In the genomic region with DNA sequence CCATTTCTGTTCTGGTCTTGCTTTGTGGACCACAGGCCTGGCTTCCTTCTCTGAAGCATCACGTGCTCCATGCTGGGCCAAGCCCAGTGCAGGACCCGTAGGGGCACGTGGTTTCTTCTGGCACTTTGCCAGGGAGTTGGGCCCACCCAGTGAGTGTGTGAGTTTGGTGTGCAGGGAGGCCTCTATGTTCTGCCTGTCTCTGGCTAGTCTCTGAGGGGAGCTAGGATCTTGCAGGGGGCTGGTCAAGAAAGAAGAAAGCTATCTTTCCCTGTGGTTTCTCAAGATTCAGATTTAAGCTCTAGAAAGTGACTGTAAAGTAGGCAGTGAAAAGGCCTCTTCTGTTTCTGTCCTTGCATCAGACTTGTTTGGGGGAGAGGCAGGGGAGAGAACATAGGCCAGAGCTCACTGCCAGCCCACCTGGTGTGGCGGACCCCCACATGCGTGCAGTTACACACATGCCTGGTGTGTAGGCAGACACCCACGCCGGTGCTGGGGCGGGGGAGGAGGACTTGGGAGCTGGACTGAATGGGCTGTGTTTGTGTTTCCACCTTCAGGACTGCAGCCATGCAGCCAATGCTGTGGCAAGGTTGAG, we compare ENCODE assay signal across 1 cellular context.
TF ChIP-seq lines count a peak whose summit lies in the region.

No MANE protein-coding gene starts in this region.

TF ChIP-seq in K562, 482 proteins besides CTCF, POLR2A, EP300 and RAD21 (continued from another document and continues in another):
- TF ChIP-seq, protein P1, sequence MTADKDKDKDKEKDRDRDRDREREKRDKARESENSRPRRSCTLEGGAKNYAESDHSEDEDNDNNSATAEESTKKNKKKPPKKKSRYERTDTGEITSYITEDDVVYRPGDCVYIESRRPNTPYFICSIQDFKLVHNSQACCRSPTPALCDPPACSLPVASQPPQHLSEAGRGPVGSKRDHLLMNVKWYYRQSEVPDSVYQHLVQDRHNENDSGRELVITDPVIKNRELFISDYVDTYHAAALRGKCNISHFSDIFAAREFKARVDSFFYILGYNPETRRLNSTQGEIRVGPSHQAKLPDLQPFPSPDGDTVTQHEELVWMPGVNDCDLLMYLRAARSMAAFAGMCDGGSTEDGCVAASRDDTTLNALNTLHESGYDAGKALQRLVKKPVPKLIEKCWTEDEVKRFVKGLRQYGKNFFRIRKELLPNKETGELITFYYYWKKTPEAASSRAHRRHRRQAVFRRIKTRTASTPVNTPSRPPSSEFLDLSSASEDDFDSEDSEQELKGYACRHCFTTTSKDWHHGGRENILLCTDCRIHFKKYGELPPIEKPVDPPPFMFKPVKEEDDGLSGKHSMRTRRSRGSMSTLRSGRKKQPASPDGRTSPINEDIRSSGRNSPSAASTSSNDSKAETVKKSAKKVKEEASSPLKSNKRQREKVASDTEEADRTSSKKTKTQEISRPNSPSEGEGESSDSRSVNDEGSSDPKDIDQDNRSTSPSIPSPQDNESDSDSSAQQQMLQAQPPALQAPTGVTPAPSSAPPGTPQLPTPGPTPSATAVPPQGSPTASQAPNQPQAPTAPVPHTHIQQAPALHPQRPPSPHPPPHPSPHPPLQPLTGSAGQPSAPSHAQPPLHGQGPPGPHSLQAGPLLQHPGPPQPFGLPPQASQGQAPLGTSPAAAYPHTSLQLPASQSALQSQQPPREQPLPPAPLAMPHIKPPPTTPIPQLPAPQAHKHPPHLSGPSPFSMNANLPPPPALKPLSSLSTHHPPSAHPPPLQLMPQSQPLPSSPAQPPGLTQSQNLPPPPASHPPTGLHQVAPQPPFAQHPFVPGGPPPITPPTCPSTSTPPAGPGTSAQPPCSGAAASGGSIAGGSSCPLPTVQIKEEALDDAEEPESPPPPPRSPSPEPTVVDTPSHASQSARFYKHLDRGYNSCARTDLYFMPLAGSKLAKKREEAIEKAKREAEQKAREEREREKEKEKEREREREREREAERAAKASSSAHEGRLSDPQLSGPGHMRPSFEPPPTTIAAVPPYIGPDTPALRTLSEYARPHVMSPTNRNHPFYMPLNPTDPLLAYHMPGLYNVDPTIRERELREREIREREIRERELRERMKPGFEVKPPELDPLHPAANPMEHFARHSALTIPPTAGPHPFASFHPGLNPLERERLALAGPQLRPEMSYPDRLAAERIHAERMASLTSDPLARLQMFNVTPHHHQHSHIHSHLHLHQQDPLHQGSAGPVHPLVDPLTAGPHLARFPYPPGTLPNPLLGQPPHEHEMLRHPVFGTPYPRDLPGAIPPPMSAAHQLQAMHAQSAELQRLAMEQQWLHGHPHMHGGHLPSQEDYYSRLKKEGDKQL (CRISPR knock-in tag; IDR thresholded peaks at IDR 0.05; ENCODE audit: borderline replicate concordance): no peak
- TF ChIP-seq CBX5 (IDR thresholded peaks at IDR 0.05; ENCODE audit: borderline replicate concordance, low read depth) (no peak), HMG20B (CRISPR knock-in tag; IDR thresholded peaks at IDR 0.05) (no peak), CBX2 (IDR thresholded peaks at IDR 0.05; ENCODE audit: insufficient read depth, low read length, poor library complexity, severe bottlenecking) (no peak), TOE1 (IDR thresholded peaks at IDR 0.05; ENCODE audit: borderline replicate concordance) (peak; percentile 86), TOE1 (CRISPR knock-in tag; IDR thresholded peaks at IDR 0.05; ENCODE audit: borderline replicate concordance, low read depth) (no peak), FOXA3 (CRISPR knock-in tag; conservative IDR thresholded peaks at IDR 0.05 in 1 of 2, IDR thresholded peaks at IDR 0.05 in 1 of 2) (no peak), ZNF121 (CRISPR knock-in tag; conservative IDR thresholded peaks at IDR 0.05) (no peak), DPF2 (IDR thresholded peaks at IDR 0.05) (peak; percentile 48; the same call in 1 of the 2 replicates), ZBTB7A (IDR thresholded peaks at IDR 0.05; ENCODE audit: borderline replicate concordance, control insufficient read depth, low read depth, low read length) (no peak), GTF2F1 (IDR thresholded peaks at IDR 0.05; ENCODE audit: low read depth, low read length) (no peak), MED1 (CRISPR knock-in tag; IDR thresholded peaks at IDR 0.05; ENCODE audit: borderline replicate concordance) (no peak), EP400 (IDR thresholded peaks at IDR 0.05) (peak; percentile 57; the same call in 1 of the 2 replicates), NFIC (IDR thresholded peaks at IDR 0.05) (peak; percentile 100)
- TF ChIP-seq, protein P2, sequence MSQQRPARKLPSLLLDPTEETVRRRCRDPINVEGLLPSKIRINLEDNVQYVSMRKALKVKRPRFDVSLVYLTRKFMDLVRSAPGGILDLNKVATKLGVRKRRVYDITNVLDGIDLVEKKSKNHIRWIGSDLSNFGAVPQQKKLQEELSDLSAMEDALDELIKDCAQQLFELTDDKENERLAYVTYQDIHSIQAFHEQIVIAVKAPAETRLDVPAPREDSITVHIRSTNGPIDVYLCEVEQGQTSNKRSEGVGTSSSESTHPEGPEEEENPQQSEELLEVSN (IDR thresholded peaks at IDR 0.05; ENCODE audit: borderline replicate concordance in 1 of 2, extremely low read depth in 1 of 2, insufficient read depth in 1 of 2, insufficient read length in 1 of 2, low read depth in 1 of 2, low read length in 1 of 2, poor library complexity in 1 of 2, severe bottlenecking in 1 of 2): peak in 1 of 2 experiments; percentile 49
- TF ChIP-seq, protein P3, sequence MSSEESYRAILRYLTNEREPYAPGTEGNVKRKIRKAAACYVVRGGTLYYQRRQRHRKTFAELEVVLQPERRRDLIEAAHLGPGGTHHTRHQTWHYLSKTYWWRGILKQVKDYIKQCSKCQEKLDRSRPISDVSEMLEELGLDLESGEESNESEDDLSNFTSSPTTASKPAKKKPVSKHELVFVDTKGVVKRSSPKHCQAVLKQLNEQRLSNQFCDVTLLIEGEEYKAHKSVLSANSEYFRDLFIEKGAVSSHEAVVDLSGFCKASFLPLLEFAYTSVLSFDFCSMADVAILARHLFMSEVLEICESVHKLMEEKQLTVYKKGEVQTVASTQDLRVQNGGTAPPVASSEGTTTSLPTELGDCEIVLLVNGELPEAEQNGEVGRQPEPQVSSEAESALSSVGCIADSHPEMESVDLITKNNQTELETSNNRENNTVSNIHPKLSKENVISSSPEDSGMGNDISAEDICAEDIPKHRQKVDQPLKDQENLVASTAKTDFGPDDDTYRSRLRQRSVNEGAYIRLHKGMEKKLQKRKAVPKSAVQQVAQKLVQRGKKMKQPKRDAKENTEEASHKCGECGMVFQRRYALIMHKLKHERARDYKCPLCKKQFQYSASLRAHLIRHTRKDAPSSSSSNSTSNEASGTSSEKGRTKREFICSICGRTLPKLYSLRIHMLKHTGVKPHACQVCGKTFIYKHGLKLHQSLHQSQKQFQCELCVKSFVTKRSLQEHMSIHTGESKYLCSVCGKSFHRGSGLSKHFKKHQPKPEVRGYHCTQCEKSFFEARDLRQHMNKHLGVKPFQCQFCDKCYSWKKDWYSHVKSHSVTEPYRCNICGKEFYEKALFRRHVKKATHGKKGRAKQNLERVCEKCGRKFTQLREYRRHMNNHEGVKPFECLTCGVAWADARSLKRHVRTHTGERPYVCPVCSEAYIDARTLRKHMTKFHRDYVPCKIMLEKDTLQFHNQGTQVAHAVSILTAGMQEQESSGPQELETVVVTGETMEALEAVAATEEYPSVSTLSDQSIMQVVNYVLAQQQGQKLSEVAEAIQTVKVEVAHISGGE (CRISPR knock-in tag; IDR thresholded peaks at IDR 0.05): no peak
- TF ChIP-seq, protein P4, sequence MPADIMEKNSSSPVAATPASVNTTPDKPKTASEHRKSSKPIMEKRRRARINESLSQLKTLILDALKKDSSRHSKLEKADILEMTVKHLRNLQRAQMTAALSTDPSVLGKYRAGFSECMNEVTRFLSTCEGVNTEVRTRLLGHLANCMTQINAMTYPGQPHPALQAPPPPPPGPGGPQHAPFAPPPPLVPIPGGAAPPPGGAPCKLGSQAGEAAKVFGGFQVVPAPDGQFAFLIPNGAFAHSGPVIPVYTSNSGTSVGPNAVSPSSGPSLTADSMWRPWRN (IDR thresholded peaks at IDR 0.05; ENCODE audit: low read depth): no peak
- TF ChIP-seq, protein P5, sequence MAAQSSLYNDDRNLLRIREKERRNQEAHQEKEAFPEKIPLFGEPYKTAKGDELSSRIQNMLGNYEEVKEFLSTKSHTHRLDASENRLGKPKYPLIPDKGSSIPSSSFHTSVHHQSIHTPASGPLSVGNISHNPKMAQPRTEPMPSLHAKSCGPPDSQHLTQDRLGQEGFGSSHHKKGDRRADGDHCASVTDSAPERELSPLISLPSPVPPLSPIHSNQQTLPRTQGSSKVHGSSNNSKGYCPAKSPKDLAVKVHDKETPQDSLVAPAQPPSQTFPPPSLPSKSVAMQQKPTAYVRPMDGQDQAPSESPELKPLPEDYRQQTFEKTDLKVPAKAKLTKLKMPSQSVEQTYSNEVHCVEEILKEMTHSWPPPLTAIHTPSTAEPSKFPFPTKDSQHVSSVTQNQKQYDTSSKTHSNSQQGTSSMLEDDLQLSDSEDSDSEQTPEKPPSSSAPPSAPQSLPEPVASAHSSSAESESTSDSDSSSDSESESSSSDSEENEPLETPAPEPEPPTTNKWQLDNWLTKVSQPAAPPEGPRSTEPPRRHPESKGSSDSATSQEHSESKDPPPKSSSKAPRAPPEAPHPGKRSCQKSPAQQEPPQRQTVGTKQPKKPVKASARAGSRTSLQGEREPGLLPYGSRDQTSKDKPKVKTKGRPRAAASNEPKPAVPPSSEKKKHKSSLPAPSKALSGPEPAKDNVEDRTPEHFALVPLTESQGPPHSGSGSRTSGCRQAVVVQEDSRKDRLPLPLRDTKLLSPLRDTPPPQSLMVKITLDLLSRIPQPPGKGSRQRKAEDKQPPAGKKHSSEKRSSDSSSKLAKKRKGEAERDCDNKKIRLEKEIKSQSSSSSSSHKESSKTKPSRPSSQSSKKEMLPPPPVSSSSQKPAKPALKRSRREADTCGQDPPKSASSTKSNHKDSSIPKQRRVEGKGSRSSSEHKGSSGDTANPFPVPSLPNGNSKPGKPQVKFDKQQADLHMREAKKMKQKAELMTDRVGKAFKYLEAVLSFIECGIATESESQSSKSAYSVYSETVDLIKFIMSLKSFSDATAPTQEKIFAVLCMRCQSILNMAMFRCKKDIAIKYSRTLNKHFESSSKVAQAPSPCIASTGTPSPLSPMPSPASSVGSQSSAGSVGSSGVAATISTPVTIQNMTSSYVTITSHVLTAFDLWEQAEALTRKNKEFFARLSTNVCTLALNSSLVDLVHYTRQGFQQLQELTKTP (IDR thresholded peaks at IDR 0.05; ENCODE audit: low read depth in 1 of 2, partially characterized antibody in 2 of 2): no peak
- TF ChIP-seq, protein P6, sequence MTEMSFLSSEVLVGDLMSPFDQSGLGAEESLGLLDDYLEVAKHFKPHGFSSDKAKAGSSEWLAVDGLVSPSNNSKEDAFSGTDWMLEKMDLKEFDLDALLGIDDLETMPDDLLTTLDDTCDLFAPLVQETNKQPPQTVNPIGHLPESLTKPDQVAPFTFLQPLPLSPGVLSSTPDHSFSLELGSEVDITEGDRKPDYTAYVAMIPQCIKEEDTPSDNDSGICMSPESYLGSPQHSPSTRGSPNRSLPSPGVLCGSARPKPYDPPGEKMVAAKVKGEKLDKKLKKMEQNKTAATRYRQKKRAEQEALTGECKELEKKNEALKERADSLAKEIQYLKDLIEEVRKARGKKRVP (CRISPR knock-in tag; IDR thresholded peaks at IDR 0.05): no peak
- TF ChIP-seq, protein P7, sequence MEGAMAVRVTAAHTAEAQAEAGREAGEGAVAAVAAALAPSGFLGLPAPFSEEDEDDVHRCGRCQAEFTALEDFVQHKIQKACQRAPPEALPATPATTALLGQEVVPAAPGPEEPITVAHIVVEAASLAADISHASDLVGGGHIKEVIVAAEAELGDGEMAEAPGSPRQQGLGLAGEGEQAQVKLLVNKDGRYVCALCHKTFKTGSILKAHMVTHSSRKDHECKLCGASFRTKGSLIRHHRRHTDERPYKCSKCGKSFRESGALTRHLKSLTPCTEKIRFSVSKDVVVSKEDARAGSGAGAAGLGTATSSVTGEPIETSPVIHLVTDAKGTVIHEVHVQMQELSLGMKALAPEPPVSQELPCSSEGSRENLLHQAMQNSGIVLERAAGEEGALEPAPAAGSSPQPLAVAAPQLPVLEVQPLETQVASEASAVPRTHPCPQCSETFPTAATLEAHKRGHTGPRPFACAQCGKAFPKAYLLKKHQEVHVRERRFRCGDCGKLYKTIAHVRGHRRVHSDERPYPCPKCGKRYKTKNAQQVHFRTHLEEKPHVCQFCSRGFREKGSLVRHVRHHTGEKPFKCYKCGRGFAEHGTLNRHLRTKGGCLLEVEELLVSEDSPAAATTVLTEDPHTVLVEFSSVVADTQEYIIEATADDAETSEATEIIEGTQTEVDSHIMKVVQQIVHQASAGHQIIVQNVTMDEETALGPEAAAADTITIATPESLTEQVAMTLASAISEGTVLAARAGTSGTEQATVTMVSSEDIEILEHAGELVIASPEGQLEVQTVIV (CRISPR knock-in tag; IDR thresholded peaks at IDR 0.05; ENCODE audit: borderline replicate concordance): no peak
